1 cellular context compared by ENCODE assay signal in genomic region chr2:72859831-72860262, GRCh38.
TF ChIP-seq lines count a peak whose summit lies in the region.

No MANE protein-coding gene starts in this region.

TF ChIP-seq in WTC11, 78 proteins besides CTCF, POLR2A, EP300 and RAD21 (continued from another document):
- TF ChIP-seq FOXP4 (CRISPR knock-in tag; IDR thresholded peaks at IDR 0.05) (no peak), NFYB (CRISPR knock-in tag; conservative IDR thresholded peaks at IDR 0.05; ENCODE audit: low read depth) (no peak)
